ENCODE assay signal across 8 cellular contexts in genomic region chr11:75240381-75241035, GRCh38. TPM values are rescaled to one million over a fixed set of nuclear protein-coding genes. Genes with fewer than 3 reads are reported as not detected.
DNase-seq lines count a peak whose midpoint lies in the region; ATAC-seq and TF ChIP-seq lines count a peak whose summit lies in the region.

Gene TPBGL, plus strand, starts transcription at chr11:75240774. Its CDS starts 276 bp downstream, at chr11:75241050.

- intact Hi-C loops in breast epithelium (cut with DNase I; ENCODE audit: low total_unique reads), result loop anchor here (10.0 kb wide), 1 partner anchor 96 kb away; no protein-coding TSS in a partner anchor
- intact Hi-C loops in MCF 10A (cut with micrococcal nuclease), result no loop called here

- H3K9ac ChIP-seq in iPS-18a (ENCODE audit: low read length) (no peak within 1 kb of the TSS), smooth muscle cell (ENCODE audit: low read depth) (no peak within 1 kb of the TSS)

- H3K4me1 Mint-ChIP-seq in MCF 10A (ENCODE audit: insufficient read depth, unreplicated experiment), result no peaks in the 10 kb centered on the region
- H3K4me1 Mint-ChIP-seq in activated T-helper 17 cell treated with anti-CD3 and anti-CD28 coated beads, Interleukin-2, amount 50 U/mL, for 72 hours, result no peaks in the 10 kb centered on the region

- peak within 1 kb of the TSS; percentile 49 for H2AFZ ChIP-seq in smooth muscle cell (ENCODE audit: low read depth)

- no peaks in the 10 kb centered on the region for H4K20me1 ChIP-seq in smooth muscle cell (ENCODE audit: low read depth)

- H3K27ac ChIP-seq in breast epithelium (no peak within 1 kb of the TSS), iPS-18a (ENCODE audit: low read length) (no peak within 1 kb of the TSS), smooth muscle cell (ENCODE audit: low read depth) (no peak within 1 kb of the TSS)

- TF ChIP-seq POLR2A in breast epithelium (IDR thresholded peaks at IDR 0.05), result no peak

- H3K4me3 Mint-ChIP-seq in MCF 10A (ENCODE audit: unreplicated experiment), result no peak within 1 kb of the TSS
- H3K4me3 Mint-ChIP-seq in activated T-helper 17 cell treated with anti-CD3 and anti-CD28 coated beads, Interleukin-2, amount 50 U/mL, for 72 hours, result peak within 1 kb of the TSS; percentile 78

- TF ChIP-seq CTCF in breast epithelium (IDR thresholded peaks at IDR 0.05) (no peak), MCF 10A (IDR thresholded peaks at IDR 0.05; ENCODE audit: unreplicated experiment) (no peak), smooth muscle cell (IDR thresholded peaks at IDR 0.05; ENCODE audit: borderline replicate concordance, insufficient read depth, poor library complexity, severe bottlenecking) (no peak)

- H3K27me3 Mint-ChIP-seq in MCF 10A (ENCODE audit: insufficient read depth, unreplicated experiment), result peaks cover 36% of the 10 kb centered on the region
- peaks cover 20% of the 10 kb centered on the region for H3K27me3 Mint-ChIP-seq in activated T-helper 17 cell treated with anti-CD3 and anti-CD28 coated beads, Interleukin-2, amount 50 U/mL, for 72 hours

- no TSS peak for BruUV-seq in MCF 10A (replicated peaks; lab: Mats Ljungman, UMichigan)

- H3K4me1 ChIP-seq in breast epithelium (peaks cover 0 to 4% of the 10 kb centered on the region in 2 donors), iPS-18a (ENCODE audit: control insufficient read depth, low read depth, low read length) (peaks cover 23% of the 10 kb centered on the region), smooth muscle cell (ENCODE audit: low read depth) (no peaks in the 10 kb centered on the region)

- H3K36me3 ChIP-seq in breast epithelium (no peaks in the 10 kb centered on the region), iPS-18a (ENCODE audit: control insufficient read depth, low read depth, low read length) (no peaks in the 10 kb centered on the region), smooth muscle cell (ENCODE audit: low read depth) (no peaks in the 10 kb centered on the region)

- no peak within 1 kb of the TSS for H3K27ac Mint-ChIP-seq in MCF 10A (ENCODE audit: low read depth, unreplicated experiment)
- no peak within 1 kb of the TSS for H3K27ac Mint-ChIP-seq in activated T-helper 17 cell treated with anti-CD3 and anti-CD28 coated beads, Interleukin-2, amount 50 U/mL, for 72 hours

- ATAC-seq in activated T-helper 17 cell treated with anti-CD3 and anti-CD28 coated beads, Interleukin-2, amount 50 U/mL, for 72 hours (replicated peaks), result no peak
- ATAC-seq in esophagus mucosa (no peak), HG02870 (IDR thresholded peaks at IDR 0.05; ENCODE audit: unreplicated experiment) (no peak), GM18873 (IDR thresholded peaks at IDR 0.05; ENCODE audit: low FRiP score, unreplicated experiment) (no peak)

- H3K79me2 ChIP-seq in smooth muscle cell (ENCODE audit: low read depth), result no peaks in the 10 kb centered on the region

- H3K27me3 ChIP-seq in breast epithelium (peaks cover 0 to 12% of the 10 kb centered on the region in 2 donors), iPS-18a (ENCODE audit: control insufficient read depth, insufficient read depth, low read length) (peaks cover 71% of the 10 kb centered on the region), smooth muscle cell (ENCODE audit: low read depth) (peaks cover 53% of the 10 kb centered on the region)

- 4% methylated on average over 33 of the region's 56 CpGs for WGBS in smooth muscle cell (ENCODE audit: low lambda C conversion rate)

- no peaks in the 10 kb centered on the region for H3F3A ChIP-seq in smooth muscle cell (ENCODE audit: low read depth)

- H3K4me3 ChIP-seq in breast epithelium (peak within 1 kb of the TSS; percentile 25 to 77 (median 53)), iPS-18a (ENCODE audit: low read length) (peak within 1 kb of the TSS; percentile 39), smooth muscle cell (peak within 1 kb of the TSS; percentile 51)

- DNase-seq in breast epithelium (ENCODE audit: low spot score in 2 of 2), result no peak
- DNase-seq in MCF 10A (ENCODE audit: unreplicated experiment), result no peak
- DNase-seq in smooth muscle cell (lab: John Stamatoyannopoulos, UW; ENCODE audit: unreplicated experiment), result no peak

- CTCF ChIA-PET in MCF 10A (lab: Yijun Ruan, JAX), result interaction anchor here (0.7 to 1.8 kb wide), 3 partner anchors 8 to 162 kb away, joined by 3 to 7 read pairs (median 7); no protein-coding TSS in a partner anchor

- peak within 1 kb of the TSS; percentile 89 for H3K4me2 ChIP-seq in smooth muscle cell

- H3K9me3 ChIP-seq in breast epithelium, result no peaks in the 10 kb centered on the region
- H3K9me3 ChIP-seq in iPS-18a (ENCODE audit: control insufficient read depth, low read depth, low read length), result no peaks in the 10 kb centered on the region
- H3K9me3 ChIP-seq in smooth muscle cell (replicated peaks; ENCODE audit: low read depth), result no peaks in the 10 kb centered on the region

- POLR2A ChIA-PET in MCF 10A (lab: Yijun Ruan, JAX), result no interaction called here

- no peaks in the 10 kb centered on the region for H3K36me3 Mint-ChIP-seq in MCF 10A (ENCODE audit: insufficient read depth, unreplicated experiment)
- peaks cover 4% of the 10 kb centered on the region for H3K36me3 Mint-ChIP-seq in activated T-helper 17 cell treated with anti-CD3 and anti-CD28 coated beads, Interleukin-2, amount 50 U/mL, for 72 hours (ENCODE audit: low read depth)

- H3K9me3 Mint-ChIP-seq in MCF 10A (ENCODE audit: unreplicated experiment), result no peaks in the 10 kb centered on the region
- H3K9me3 Mint-ChIP-seq in activated T-helper 17 cell treated with anti-CD3 and anti-CD28 coated beads, Interleukin-2, amount 50 U/mL, for 72 hours, result no peaks in the 10 kb centered on the region

RNA-seq across cellular contexts. Expression of gene TPBGL, which starts in this region (rescaled TPM):
- total RNA-seq in breast epithelium (under 1 TPM in 1 of 3 donors, not detected in 2; 0.33 TPM), MCF 10A (2022) (not detected in 2 replicates), smooth muscle cell (0.81 TPM in 1 of 2 replicates, not detected in the other), esophagus mucosa (not detected)
- total RNA-seq in activated T-helper 17 cell treated with anti-CD3 and anti-CD28 coated beads, Interleukin-2, amount 50 U/mL, for 72 hours, result under 1 TPM; 0.26 to 0.40 TPM
- polyA plus RNA-seq in smooth muscle cell, result 0.24 and 0.62 TPM in 2 replicates
